ENCODE assay signal across 8 cellular contexts in genomic region chr2:43950383-43951008, GRCh38. TPM values are rescaled to one million over a fixed set of nuclear protein-coding genes. Genes with fewer than 3 reads are reported as not detected.
A peak's percentile ranks its signal among the peaks of the same experiment; 100 is the strongest.
DNase-seq lines count a peak whose midpoint lies in the region; ATAC-seq, FAIRE-seq and TF ChIP-seq lines count a peak whose summit lies in the region.

No MANE protein-coding gene starts in this region.

- no peak overlapping the region for H3K27ac Mint-ChIP-seq in neural crest cell (ENCODE audit: unreplicated experiment)

- H3K4me1 Mint-ChIP-seq in neural crest cell: no peaks in the 10 kb centered on the region

- H3K9me3 Mint-ChIP-seq in neural crest cell: no peaks in the 10 kb centered on the region

- no peak overlapping the region for H3K4me3 Mint-ChIP-seq in neural crest cell

- H3K36me3 Mint-ChIP-seq in neural crest cell (ENCODE audit: low read depth): peaks cover 16% of the 10 kb centered on the region

- no peaks in the 10 kb centered on the region for H3K27me3 Mint-ChIP-seq in neural crest cell (ENCODE audit: low read depth)

- TF ChIP-seq CTCF in neural crest cell (conservative IDR thresholded peaks at IDR 0.05): peak; percentile 66

- FAIRE-seq in G401.6 (lab: Jason Lieb, UNC): peak; percentile 92

- ATAC-seq in HG03108 (IDR thresholded peaks at IDR 0.05; ENCODE audit: unreplicated experiment): no peak

- DNase-seq in AG08395 (ENCODE audit: low spot score) (peak; percentile 25), NCI-H526 treated with DMSO at 0.1 percent for 48 hours (lab: John Stamatoyannopoulos, UW) (peak; percentile 21), dermis microvascular lymphatic vessel endothelial cell (ENCODE audit: low read depth in 2 of 2) (peak; percentile 32 to 60), neural crest cell (ENCODE audit: low read depth, low spot score) (peak; percentile 2), NCI-H2029 treated with DMSO at 0.1 percent for 48 hours (lab: John Stamatoyannopoulos, UW) (no peak), NOMO-1 treated with DMSO at 0.1 percent for 48 hours (lab: John Stamatoyannopoulos, UW; ENCODE audit: unreplicated experiment) (no peak)

RNA-seq across cellular contexts. Expression of gene LRPPRC, which starts 45.3 kb away (rescaled TPM):
- 47.2 and 61.1 TPM in 2 replicates for total RNA-seq in dermis microvascular lymphatic vessel endothelial cell
- 131 and 138 TPM in 2 replicates for total RNA-seq in neural crest cell

Comparison
In these comparisons a context has a peak if more than half of its experiments do, and no peak if none do; other contexts are left out.
1. DNase-seq: peak in AG08395 (single experiment), NCI-H526 treated with DMSO at 0.1 percent for 48 hours (single experiment), dermis microvascular lymphatic vessel endothelial cell (2 of 2) and neural crest cell (single experiment); none in NCI-H2029 treated with DMSO at 0.1 percent for 48 hours (single experiment) and NOMO-1 treated with DMSO at 0.1 percent for 48 hours (single experiment).